In genomic region chr7:75711634-75712494, GRCh38 we compare ENCODE assay signal across 9 cellular contexts. TPM values are rescaled to one million over a fixed set of nuclear protein-coding genes. Genes with fewer than 3 reads are reported as not detected.
DNase-seq lines count a peak whose midpoint lies in the region; ATAC-seq and TF ChIP-seq lines count a peak whose summit lies in the region.
"Had no signal": no experiment of that assay in that cellular context is flagged by ENCODE, and none has a peak within 500 bp of the region (broad histone marks: within the 10 kb centered on the region; RNA-seq: fewer than 3 reads in every experiment).

No MANE protein-coding gene starts in this region.

- DNase-seq in natural killer cell (no peak), mesenchymal stem cell (peak; percentile 73), hippocampal formation (lab: John Stamatoyannopoulos, UW) (no peak), Caco-2 (no peak)
- no peak for DNase-seq in natural killer cell treated with Interleukin-12 subunit alpha and Interleukin-12 subunit beta and Interleukin-15 and Interleukin-18, amount 100 ng/mL, for 72 hours (ENCODE audit: low spot score)
- DNase-seq: H9 had no signal

- H4K91ac ChIP-seq in mesenchymal stem cell (ENCODE audit: low read length), result peak overlapping the region; percentile 25

- H3K36me3 ChIP-seq in mesenchymal stem cell (ENCODE audit: control insufficient read depth in 1 of 2, insufficient read depth in 2 of 2, low read depth in 1 of 2, low read length in 2 of 2) (no peaks in the 10 kb centered on the region), Caco-2 (ENCODE audit: control insufficient read depth, insufficient read depth, low read length) (no peaks in the 10 kb centered on the region)

- H3K9me3 ChIP-seq in mesenchymal stem cell (ENCODE audit: control insufficient read depth, low read length), result peaks cover 17% of the 10 kb centered on the region
- H3K9me3 ChIP-seq in Caco-2, result peaks cover 23% of the 10 kb centered on the region

- H3K4me1 Mint-ChIP-seq in natural killer cell, result peaks cover 20 to 24% of the 10 kb centered on the region in 2 donors
- H3K4me1 Mint-ChIP-seq in natural killer cell treated with Interleukin-12 subunit alpha and Interleukin-12 subunit beta and Interleukin-15 and Interleukin-18, amount 100 ng/mL, for 72 hours (ENCODE audit: low read depth in 2 of 2), result peaks cover 12 to 21% of the 10 kb centered on the region in 2 donors
- H3K4me1 Mint-ChIP-seq in Caco-2 (ENCODE audit: low read depth, unreplicated experiment), result no peaks in the 10 kb centered on the region

- no peak overlapping the region for H3K4me2 ChIP-seq in mesenchymal stem cell (ENCODE audit: low read length, poor library complexity, severe bottlenecking)

- CTCF ChIA-PET in Caco-2 (lab: Charles Lee), result no interaction called here

- peaks cover 7% of the 10 kb centered on the region for H3K79me1 ChIP-seq in mesenchymal stem cell (replicated peaks; ENCODE audit: low read length, poor library complexity, severe bottlenecking)

- TF ChIP-seq CTCF in natural killer cell (IDR thresholded peaks at IDR 0.05) (no peak), Caco-2 (IDR thresholded peaks at IDR 0.05; ENCODE audit: insufficient read depth in 1 of 2, low read depth in 1 of 2, low read length in 1 of 2, severe bottlenecking in 1 of 2, unreplicated experiment in 1 of 2) (no peak)

- peak overlapping the region in 1 of 2 donors; percentile 1 for H3K27ac Mint-ChIP-seq in natural killer cell
- peak overlapping the region in 1 of 2 donors; percentile 20 for H3K27ac Mint-ChIP-seq in natural killer cell treated with Interleukin-12 subunit alpha and Interleukin-12 subunit beta and Interleukin-15 and Interleukin-18, amount 100 ng/mL, for 72 hours
- H3K27ac Mint-ChIP-seq in Caco-2 (ENCODE audit: unreplicated experiment), result no peak overlapping the region

- peak overlapping the region in 1 of 2 experiments; percentile 1 for H3K4ac ChIP-seq in mesenchymal stem cell (ENCODE audit: low read depth in 1 of 2, low read length in 2 of 2)

- H2BK15ac ChIP-seq in mesenchymal stem cell (ENCODE audit: low read depth, poor library complexity, severe bottlenecking), result peak overlapping the region; percentile 99

- ATAC-seq in natural killer cell (no peak), GM19395 (IDR thresholded peaks at IDR 0.05; ENCODE audit: unreplicated experiment) (no peak), GM21526 (IDR thresholded peaks at IDR 0.05; ENCODE audit: low FRiP score, unreplicated experiment) (no peak)
- ATAC-seq in natural killer cell treated with Interleukin-12 subunit alpha and Interleukin-12 subunit beta and Interleukin-15 and Interleukin-18, amount 100 ng/mL, for 72 hours, result no peak

- no peak overlapping the region for H2AFZ ChIP-seq in mesenchymal stem cell (ENCODE audit: low read depth, low read length)

- H3K9me3 Mint-ChIP-seq in natural killer cell (no peaks in the 10 kb centered on the region), Caco-2 (ENCODE audit: unreplicated experiment) (peaks cover 10% of the 10 kb centered on the region)
- peaks cover 4% of the 10 kb centered on the region for H3K9me3 Mint-ChIP-seq in natural killer cell treated with Interleukin-12 subunit alpha and Interleukin-12 subunit beta and Interleukin-15 and Interleukin-18, amount 100 ng/mL, for 72 hours

- H3K4me3 Mint-ChIP-seq in natural killer cell (peak overlapping the region; percentile 21), Caco-2 (ENCODE audit: unreplicated experiment) (no peak overlapping the region)
- no peak overlapping the region for H3K4me3 Mint-ChIP-seq in natural killer cell treated with Interleukin-12 subunit alpha and Interleukin-12 subunit beta and Interleukin-15 and Interleukin-18, amount 100 ng/mL, for 72 hours
- H3K4me3 Mint-ChIP-seq: H9 had no signal

- peak overlapping the region; percentile 28 to 83 for H3K18ac ChIP-seq in mesenchymal stem cell (ENCODE audit: low read depth in 1 of 2, low read length in 2 of 2)

- H3K36me3 Mint-ChIP-seq in natural killer cell (peaks cover 7% of the 10 kb centered on the region), Caco-2 (ENCODE audit: insufficient read depth, unreplicated experiment) (no peaks in the 10 kb centered on the region)
- peaks cover 19% of the 10 kb centered on the region for H3K36me3 Mint-ChIP-seq in natural killer cell treated with Interleukin-12 subunit alpha and Interleukin-12 subunit beta and Interleukin-15 and Interleukin-18, amount 100 ng/mL, for 72 hours

- H3K27ac ChIP-seq in cingulate gyrus (ENCODE audit: low read depth, low read length) (peak overlapping the region; percentile 72), mesenchymal stem cell (ENCODE audit: low read length, poor library complexity, severe bottlenecking) (peak overlapping the region; percentile 68)

- no peak overlapping the region for H3K14ac ChIP-seq in mesenchymal stem cell (ENCODE audit: low read length in 2 of 2)

- H2BK120ac ChIP-seq in mesenchymal stem cell (ENCODE audit: low read depth, low read length), result peak overlapping the region; percentile 71

- POLR2A ChIA-PET in Caco-2 (lab: Charles Lee), result no interaction called here

- no peaks in the 10 kb centered on the region for H3K27me3 Mint-ChIP-seq in natural killer cell (ENCODE audit: low read depth in 2 of 2)
- H3K27me3 Mint-ChIP-seq in natural killer cell treated with Interleukin-12 subunit alpha and Interleukin-12 subunit beta and Interleukin-15 and Interleukin-18, amount 100 ng/mL, for 72 hours, result no peaks in the 10 kb centered on the region
- H3K27me3 Mint-ChIP-seq in Caco-2 (ENCODE audit: insufficient read depth, unreplicated experiment), result no peaks in the 10 kb centered on the region

- WGBS in mesenchymal stem cell, result 54% methylated on average over 10 of the region's 10 CpGs

- H2AK5ac ChIP-seq in mesenchymal stem cell (ENCODE audit: low read length, severe bottlenecking), result no peak overlapping the region

- intact Hi-C loops in natural killer cell (cut with micrococcal nuclease), result no loop called here
- intact Hi-C loops in Caco-2 (cut with micrococcal nuclease; ENCODE audit: unreplicated experiment), result no loop called here

- H3K27me3 ChIP-seq in mesenchymal stem cell (ENCODE audit: control insufficient read depth in 1 of 2, insufficient read depth in 1 of 2, low read length in 2 of 2) (no peaks in the 10 kb centered on the region), Caco-2 (replicated peaks; ENCODE audit: control insufficient read depth, insufficient read depth, low read length) (no peaks in the 10 kb centered on the region)

- H3K4me3 ChIP-seq in mesenchymal stem cell (ENCODE audit: insufficient read depth in 1 of 2, low read depth in 1 of 2, low read length in 2 of 2), result no peak overlapping the region
- H3K4me3 ChIP-seq in Caco-2 (ENCODE audit: low read depth, low read length), result no peak overlapping the region

- BruUV-seq in Caco-2 (replicated peaks; lab: Mats Ljungman, UMichigan), result no TSS peak

- peak overlapping the region in 1 of 2 experiments; percentile 95 for H2BK12ac ChIP-seq in mesenchymal stem cell (ENCODE audit: low read length in 2 of 2)

- H3K4me1 ChIP-seq in mesenchymal stem cell (ENCODE audit: control insufficient read depth, insufficient read depth, low read depth, low read length) (peaks cover 3% of the 10 kb centered on the region), Caco-2 (no peaks in the 10 kb centered on the region)

- H4K8ac ChIP-seq in mesenchymal stem cell (ENCODE audit: low read length), result peak overlapping the region; percentile 49

- peak overlapping the region; percentile 8 for H2BK5ac ChIP-seq in mesenchymal stem cell (ENCODE audit: low read depth, low read length, poor library complexity, severe bottlenecking)

- no peak overlapping the region for H3K9ac ChIP-seq in mesenchymal stem cell (ENCODE audit: low read length)

- no peak overlapping the region for H3K23ac ChIP-seq in mesenchymal stem cell (ENCODE audit: low read length in 2 of 2)

RNA-seq across cellular contexts. Expression of gene HIP1, which starts 26.9 kb away (rescaled TPM):
- total RNA-seq in natural killer cell, result 10 to 100 TPM; 17.1 to 27.9 (median 23.1) TPM
- total RNA-seq in natural killer cell treated with Interleukin-12 subunit alpha and Interleukin-12 subunit beta and Interleukin-15 and Interleukin-18, amount 100 ng/mL, for 72 hours, result 10 to 100 TPM; 13.5 to 22.0 TPM
- 13.3 TPM for polyA plus RNA-seq in mesenchymal stem cell (2013, experiment 1 of 2)
- polyA plus RNA-seq in mesenchymal stem cell (2013, experiment 2 of 2), result 11.6 TPM
- 13.7 and 14.8 TPM in 2 replicates for total RNA-seq in Caco-2 (2022)
